ENCODE assay signal across 8 cellular contexts in genomic region chr19:32692727-32693061, GRCh38. TPM values are rescaled to one million over a fixed set of nuclear protein-coding genes. Genes with fewer than 3 reads are reported as not detected.
DNase-seq lines count a peak whose midpoint lies in the region; ATAC-seq, FAIRE-seq and TF ChIP-seq lines count a peak whose summit lies in the region.

No MANE protein-coding gene starts in this region.

- DNase-seq in AG10803 (ENCODE audit: low read depth) (no peak), kidney epithelial cell (ENCODE audit: low read depth) (no peak), tibial nerve (ENCODE audit: low spot score in 2 of 2) (no peak), urothelium cell line (ENCODE audit: low spot score) (no peak), activated gamma-delta T cell treated with Interleukin-2 at 50 U/mL for 16 hours (no peak)
- peak; percentile 33 for DNase-seq in activated CD8-positive, alpha-beta T cell treated with anti-CD3 and anti-CD28 coated beads, Interleukin-2, amount 10 ng/mL, durations not matched to agents 7 days and 5 days

- no peaks in the 10 kb centered on the region for H3K27me3 ChIP-seq in kidney epithelial cell (ENCODE audit: control insufficient read depth, insufficient read depth, low read length)
- no peaks in the 10 kb centered on the region for H3K27me3 ChIP-seq in tibial nerve

- H3K4me1 ChIP-seq in HEK293 (ENCODE audit: control insufficient read depth, insufficient read depth, low read length), result peaks cover 23% of the 10 kb centered on the region
- H3K4me1 ChIP-seq in tibial nerve, result peaks cover 0 to 47% (median 7%) of the 10 kb centered on the region in 4 donors

- peaks cover 64% of the 10 kb centered on the region for H3K4me1 Mint-ChIP-seq in activated CD8-positive, alpha-beta T cell treated with anti-CD3 and anti-CD28 coated beads, Interleukin-2, amount 10 ng/mL, durations not matched to agents 7 days and 5 days (ENCODE audit: low read depth)

- CTCF ChIA-PET in HEK293 (lab: Yijun Ruan, JAX), result interaction anchor here (0.6 to 1.5 kb wide), 3 partner anchors 11 to 738 kb away, joined by 3 to 6 read pairs (median 3); no protein-coding TSS in a partner anchor
- CTCF ChIA-PET in activated CD8-positive, alpha-beta T cell treated with anti-CD3 and anti-CD28 coated beads, Interleukin-2, amount 10 ng/mL, durations not matched to agents 7 days and 5 days (lab: Charles Lee), result no interaction called here

- H3K36me3 Mint-ChIP-seq in activated CD8-positive, alpha-beta T cell treated with anti-CD3 and anti-CD28 coated beads, Interleukin-2, amount 10 ng/mL, durations not matched to agents 7 days and 5 days (ENCODE audit: low read depth), result peaks cover 47% of the 10 kb centered on the region

- ATAC-seq in activated CD8-positive, alpha-beta T cell treated with anti-CD3 and anti-CD28 coated beads, Interleukin-2, amount 10 ng/mL, durations not matched to agents 7 days and 5 days, result peak; percentile 14
- ATAC-seq in GM18870 (IDR thresholded peaks at IDR 0.05; ENCODE audit: unreplicated experiment), result no peak

- 35 to 37% methylated on average over 7 of the region's 7 CpGs for WGBS in tibial nerve, 2 donors

- POLR2A ChIA-PET in HEK293 (lab: Yijun Ruan, JAX), result interaction anchor here (2.1 kb wide), 1 partner anchor 17 kb away, joined by 12 read pairs; the partner anchor contains the start of genes ANKRD27 and RGS9BP
- POLR2A ChIA-PET in activated CD8-positive, alpha-beta T cell treated with anti-CD3 and anti-CD28 coated beads, Interleukin-2, amount 10 ng/mL, durations not matched to agents 7 days and 5 days (lab: Charles Lee), result interaction anchor here (1.1 to 1.6 kb wide), 2 partner anchors 13 to 484 kb away, joined by 4 to 6 read pairs; no protein-coding TSS in a partner anchor

- no peak for TF ChIP-seq POLR2A in tibial nerve (IDR thresholded peaks at IDR 0.05)

- H3K9me3 ChIP-seq in HEK293 (ENCODE audit: control insufficient read depth, insufficient read depth, low read depth, low read length), result no peaks in the 10 kb centered on the region
- no peaks in the 10 kb centered on the region for H3K9me3 ChIP-seq in tibial nerve

- no peak for FAIRE-seq in urothelium cell line (lab: Jason Lieb, UNC)

- peaks cover 15 to 47% of the 10 kb centered on the region in 2 experiments for H3K36me3 ChIP-seq in HEK293 (ENCODE audit: control insufficient read depth in 2 of 2, insufficient read depth in 1 of 2, low read length in 2 of 2)
- peaks cover 2% of the 10 kb centered on the region for H3K36me3 ChIP-seq in kidney epithelial cell (ENCODE audit: control insufficient read depth, insufficient read depth, low read length)
- peaks cover 0 to 21% (median 0%) of the 10 kb centered on the region in 3 donors for H3K36me3 ChIP-seq in tibial nerve

- TF ChIP-seq CTCF in AG10803 (conservative IDR thresholded peaks at IDR 0.05; ENCODE audit: low read length) (no peak), HEK293 (tag by site-specific recombination; IDR thresholded peaks at IDR 0.05) (no peak), kidney epithelial cell (IDR thresholded peaks at IDR 0.05; ENCODE audit: insufficient read depth, low read length, poor library complexity, severe bottlenecking) (no peak), tibial nerve (IDR thresholded peaks at IDR 0.05) (no peak)

- peak overlapping the region; percentile 83 for H3K27ac Mint-ChIP-seq in activated CD8-positive, alpha-beta T cell treated with anti-CD3 and anti-CD28 coated beads, Interleukin-2, amount 10 ng/mL, durations not matched to agents 7 days and 5 days

- H3K27me3 Mint-ChIP-seq in activated CD8-positive, alpha-beta T cell treated with anti-CD3 and anti-CD28 coated beads, Interleukin-2, amount 10 ng/mL, durations not matched to agents 7 days and 5 days (ENCODE audit: low read depth), result no peaks in the 10 kb centered on the region

- peak overlapping the region; percentile 81 for H3K4me3 ChIP-seq in AG10803 (ENCODE audit: low read length)
- peak overlapping the region; percentile 52 for H3K4me3 ChIP-seq in HEK293 (ENCODE audit: low read depth, low read length)
- peak overlapping the region; percentile 41 for H3K4me3 ChIP-seq in kidney epithelial cell (ENCODE audit: low read depth, low read length)
- peak overlapping the region; percentile 76 to 91 (median 79) for H3K4me3 ChIP-seq in tibial nerve

- H3K27ac ChIP-seq in HEK293 (ENCODE audit: extremely low read depth, low read depth, low read length), result peak overlapping the region; percentile 96
- H3K27ac ChIP-seq in tibial nerve, result peak overlapping the region in 2 of 4 donors; percentile 79 to 83

- H3K4me3 Mint-ChIP-seq in activated CD8-positive, alpha-beta T cell treated with anti-CD3 and anti-CD28 coated beads, Interleukin-2, amount 10 ng/mL, durations not matched to agents 7 days and 5 days, result peak overlapping the region; percentile 78

- H3K9me3 Mint-ChIP-seq in activated CD8-positive, alpha-beta T cell treated with anti-CD3 and anti-CD28 coated beads, Interleukin-2, amount 10 ng/mL, durations not matched to agents 7 days and 5 days (ENCODE audit: insufficient read depth), result peaks cover under 1% of the 10 kb centered on the region

- no peak for TF ChIP-seq EP300 in tibial nerve (IDR thresholded peaks at IDR 0.05)

TF ChIP-seq in HEK293, 187 proteins besides CTCF, POLR2A, EP300 and RAD21 (continues in another document):
- no peak for TF ChIP-seq ZNF19 (tag by site-specific recombination; IDR thresholded peaks at IDR 0.05; ENCODE audit: low read depth)
- TF ChIP-seq GFI1B (tag by site-specific recombination; IDR thresholded peaks at IDR 0.05), result no peak
- TF ChIP-seq YY1 (tag by site-specific recombination; IDR thresholded peaks at IDR 0.05), result no peak
- TF ChIP-seq ZNF548 (tag by site-specific recombination; IDR thresholded peaks at IDR 0.05), result no peak
- peak; percentile 63; the same call in 1 of the 2 replicates for TF ChIP-seq ZBTB7A (tag by site-specific recombination; IDR thresholded peaks at IDR 0.05; ENCODE audit: low read depth)
- no peak for TF ChIP-seq ZNF2 (tag by site-specific recombination; IDR thresholded peaks at IDR 0.05)
- TF ChIP-seq ZNF266 (tag by site-specific recombination; IDR thresholded peaks at IDR 0.05; ENCODE audit: low read depth), result no peak
- TF ChIP-seq, protein P1, sequence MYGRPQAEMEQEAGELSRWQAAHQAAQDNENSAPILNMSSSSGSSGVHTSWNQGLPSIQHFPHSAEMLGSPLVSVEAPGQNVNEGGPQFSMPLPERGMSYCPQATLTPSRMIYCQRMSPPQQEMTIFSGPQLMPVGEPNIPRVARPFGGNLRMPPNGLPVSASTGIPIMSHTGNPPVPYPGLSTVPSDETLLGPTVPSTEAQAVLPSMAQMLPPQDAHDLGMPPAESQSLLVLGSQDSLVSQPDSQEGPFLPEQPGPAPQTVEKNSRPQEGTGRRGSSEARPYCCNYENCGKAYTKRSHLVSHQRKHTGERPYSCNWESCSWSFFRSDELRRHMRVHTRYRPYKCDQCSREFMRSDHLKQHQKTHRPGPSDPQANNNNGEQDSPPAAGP (tag by site-specific recombination; IDR thresholded peaks at IDR 0.05), result 0 out of 2 replicates have a peak, but pooled peaks have one; percentile 9
- TF ChIP-seq, protein P2, sequence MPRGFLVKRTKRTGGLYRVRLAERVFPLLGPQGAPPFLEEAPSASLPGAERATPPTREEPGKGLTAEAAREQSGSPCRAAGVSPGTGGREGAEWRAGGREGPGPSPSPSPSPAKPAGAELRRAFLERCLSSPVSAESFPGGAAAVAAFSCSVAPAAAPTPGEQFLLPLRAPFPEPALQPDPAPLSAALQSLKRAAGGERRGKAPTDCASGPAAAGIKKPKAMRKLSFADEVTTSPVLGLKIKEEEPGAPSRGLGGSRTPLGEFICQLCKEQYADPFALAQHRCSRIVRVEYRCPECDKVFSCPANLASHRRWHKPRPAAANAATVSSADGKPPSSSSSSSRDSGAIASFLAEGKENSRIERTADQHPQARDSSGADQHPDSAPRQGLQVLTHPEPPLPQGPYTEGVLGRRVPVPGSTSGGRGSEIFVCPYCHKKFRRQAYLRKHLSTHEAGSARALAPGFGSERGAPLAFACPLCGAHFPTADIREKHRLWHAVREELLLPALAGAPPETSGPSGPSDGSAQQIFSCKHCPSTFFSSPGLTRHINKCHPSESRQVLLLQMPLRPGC (tag by site-specific recombination; IDR thresholded peaks at IDR 0.05), result no peak
- TF ChIP-seq KLF7 (tag by site-specific recombination; IDR thresholded peaks at IDR 0.05; ENCODE audit: borderline replicate concordance), result 0 out of 2 replicates have a peak, but pooled peaks have one; percentile 7
- TF ChIP-seq REPIN1 (tag by site-specific recombination; IDR thresholded peaks at IDR 0.05; ENCODE audit: low read depth), result no peak

RNA-seq across cellular contexts. Expression of gene NUDT19, which starts 1.1 kb away (rescaled TPM):
- total RNA-seq in activated CD8-positive, alpha-beta T cell treated with anti-CD3 and anti-CD28 coated beads, Interleukin-2, amount 10 ng/mL, durations not matched to agents 7 days and 5 days, result 10 to 100 TPM; 12.9 to 14.3 TPM
- total RNA-seq in kidney epithelial cell, result 12.8 and 17.1 TPM in 2 replicates
- 1 to 10 TPM; 4.2 to 8.6 (median 5.8) TPM for total RNA-seq in tibial nerve

RNA-seq across cellular contexts. Expression of gene RGS9BP, which starts 17.0 kb away (rescaled TPM):
- total RNA-seq in activated CD8-positive, alpha-beta T cell treated with anti-CD3 and anti-CD28 coated beads, Interleukin-2, amount 10 ng/mL, durations not matched to agents 7 days and 5 days, result under 1 TPM; 0.34 to 0.37 TPM
- total RNA-seq in kidney epithelial cell, result 0.21 and 0.79 TPM in 2 replicates
- under 1 TPM in 3 of 4 donors, not detected in 1; 0.22 to 0.63 (median 0.60) TPM for total RNA-seq in tibial nerve

RNA-seq across cellular contexts. Expression of gene ANKRD27, which starts 17.7 kb away (rescaled TPM):
- 10 to 100 TPM; 45.1 to 45.3 TPM for total RNA-seq in activated CD8-positive, alpha-beta T cell treated with anti-CD3 and anti-CD28 coated beads, Interleukin-2, amount 10 ng/mL, durations not matched to agents 7 days and 5 days
- total RNA-seq in kidney epithelial cell (18.8 TPM in 2 replicates), tibial nerve (10 to 100 TPM; 13.7 to 28.6 (median 23.5) TPM)

RNA-seq across cellular contexts. Expression of gene TDRD12, which starts 26.9 kb away (rescaled TPM):
- total RNA-seq in activated CD8-positive, alpha-beta T cell treated with anti-CD3 and anti-CD28 coated beads, Interleukin-2, amount 10 ng/mL, durations not matched to agents 7 days and 5 days, result under 1 TPM; 0.10 to 0.21 TPM
- total RNA-seq in kidney epithelial cell (0.29 and 0.34 TPM in 2 replicates), tibial nerve (under 1 TPM in 3 of 4 donors, not detected in 1; under 0.01 to 0.30 (median 0.21) TPM)
